Comparison of ENCODE assay signal across 26 cellular contexts in the genomic region with DNA sequence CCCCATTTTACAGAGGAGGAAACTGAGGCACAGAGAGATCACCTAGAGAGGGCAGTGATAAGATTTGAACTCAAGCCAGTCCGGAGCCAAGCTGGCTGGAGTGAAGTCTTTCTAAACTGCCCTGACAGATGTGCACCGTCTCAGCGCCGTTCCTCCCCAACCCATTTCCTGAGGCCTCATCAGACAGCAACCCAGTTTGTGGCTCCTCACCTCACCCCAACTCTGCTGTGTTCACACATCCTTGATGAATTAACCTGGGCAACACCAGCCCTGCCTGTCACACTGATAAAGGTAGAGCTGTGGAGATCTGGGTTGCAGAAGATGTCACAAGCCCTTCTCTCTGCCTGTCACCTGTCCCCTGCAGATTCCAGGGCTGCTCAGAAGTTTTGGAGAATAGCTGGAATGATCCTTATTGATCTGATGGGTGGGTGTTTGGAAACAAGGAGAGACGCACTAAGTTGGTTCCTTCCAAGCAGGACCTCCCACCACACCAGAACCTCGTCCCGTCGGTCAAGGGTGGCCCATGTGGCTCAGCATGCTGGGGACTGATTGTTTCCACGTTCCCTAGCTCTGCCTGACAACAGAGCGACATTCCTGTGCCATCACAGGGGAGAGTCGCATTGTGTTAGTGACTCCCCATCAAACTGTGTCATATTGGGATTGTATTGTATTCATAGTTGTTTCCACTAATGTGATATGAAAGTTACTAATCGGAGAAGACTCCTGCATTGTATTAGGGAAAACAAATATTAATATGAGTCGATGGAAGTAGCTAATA.
"Had no signal": no experiment of that assay in that cellular context is flagged by ENCODE, and none has a peak within 500 bp of the region (broad histone marks: within the 10 kb centered on the region; RNA-seq: fewer than 3 reads in every experiment).

No MANE protein-coding gene starts in this region.

- H3K27me3 ChIP-seq: ascending aorta, body of pancreas, Peyer's patch, SJCRH30 had no signal

- H3K27ac Mint-ChIP-seq: activated T-helper 17 cell treated with anti-CD3 and anti-CD28 coated beads, Interleukin-2, amount 50 U/mL, for 72 hours; T-helper 2 cell treated with Interferon-gamma antibody and Interleukin-4, amounts not matched to agents 5 μg/mL and 100 μg/mL, for 36 hours had no signal

- H3K27ac ChIP-seq: ascending aorta, body of pancreas, KMS-11, Peyer's patch, RWPE1, SJCRH30 had no signal

- H3K9ac ChIP-seq: KMS-11, SK-N-SH had no signal

- H3K4me1 Mint-ChIP-seq: activated T-helper 17 cell treated with anti-CD3 and anti-CD28 coated beads, Interleukin-2, amount 50 U/mL, for 72 hours; central memory CD8-positive, alpha-beta T cell had no signal

- H3K4me2 ChIP-seq: KMS-11, SK-N-SH had no signal

- H3K9me3 Mint-ChIP-seq: activated T-helper 17 cell treated with anti-CD3 and anti-CD28 coated beads, Interleukin-2, amount 50 U/mL, for 72 hours; central memory CD8-positive, alpha-beta T cell; T-helper 2 cell treated with Interferon-gamma antibody and Interleukin-4, amounts not matched to agents 5 μg/mL and 100 μg/mL, for 36 hours had no signal

- H3K4me3 Mint-ChIP-seq: activated T-helper 17 cell treated with anti-CD3 and anti-CD28 coated beads, Interleukin-2, amount 50 U/mL, for 72 hours; central memory CD8-positive, alpha-beta T cell; T-helper 2 cell treated with Interferon-gamma antibody and Interleukin-4, amounts not matched to agents 5 μg/mL and 100 μg/mL, for 36 hours had no signal

- ATAC-seq: activated T-helper 17 cell treated with anti-CD3 and anti-CD28 coated beads, Interleukin-2, amount 50 U/mL, for 72 hours; body of pancreas had no signal

- H3K9me3 ChIP-seq: ascending aorta, body of pancreas, Peyer's patch, SJCRH30, SK-N-SH had no signal

- H3K4me1 ChIP-seq: ascending aorta, body of pancreas, Peyer's patch, SJCRH30 had no signal

- H3K4me3 ChIP-seq: ascending aorta, body of pancreas, Peyer's patch, SJCRH30 had no signal

- DNase-seq: activated CD4-positive, CD25-positive, alpha-beta regulatory T cell treated with anti-CD3 and anti-CD28 coated beads, Interleukin-2, amount 50 U/mL, for 72 hours; activated gamma-delta T cell; activated naive CD4-positive, alpha-beta T cell treated with anti-CD3 and anti-CD28 coated beads, Interleukin-2, amount 50 U/mL, for 16 hours; activated T-cell treated with anti-CD3 and anti-CD28 coated beads for 4 hours; activated T-cell treated with anti-CD3 and anti-CD28 coated beads, Interleukin-2, amount 50 U/mL, for 48 hours; amniotic stem cell; body of pancreas; IMR-90; NCI-H1092; NCI-H1417 treated with DMSO at 0.1 percent for 48 hours; NCI-H1694; NCI-H2029 treated with DMSO at 0.1 percent for 48 hours; NCI-H345; NCI-H510A treated with DMSO at 0.1 percent for 48 hours; NCI-H69; Peyer's patch; Right ventricle myocardium superior; SJCRH30; SK-N-SH; T-helper 1 cell had no signal
